20 cellular contexts compared by ENCODE assay signal in genomic region chr5:517535-518100, GRCh38. TPM values are rescaled to one million over a fixed set of nuclear protein-coding genes. Genes with fewer than 3 reads are reported as not detected.
A peak's percentile ranks its signal among the peaks of the same experiment; 100 is the strongest.
DNase-seq lines count a peak whose midpoint lies in the region; ATAC-seq, FAIRE-seq and TF ChIP-seq lines count a peak whose summit lies in the region.
"Had no signal": no experiment of that assay in that cellular context is flagged by ENCODE, and none has a peak within 500 bp of the region (broad histone marks: within the 10 kb centered on the region; RNA-seq: fewer than 3 reads in every experiment).

No MANE protein-coding gene starts in this region.

- H3K36me3 ChIP-seq in HepG2 (replicated peaks in 1 of 2; ENCODE audit: control insufficient read depth in 1 of 2, insufficient read depth in 2 of 2, low read length in 2 of 2): no peaks in the 10 kb centered on the region
- no peaks in the 10 kb centered on the region for H3K36me3 ChIP-seq in right lobe of liver
- H3K36me3 ChIP-seq in bronchial epithelial cell (ENCODE audit: control insufficient read depth, insufficient read depth, low read length): no peaks in the 10 kb centered on the region
- no peaks in the 10 kb centered on the region for H3K36me3 ChIP-seq in PC-3 (ENCODE audit: low read depth, low read length)
- H3K36me3 ChIP-seq: BE2C had no signal

- CTCF ChIA-PET in HepG2 (lab: Yijun Ruan, JAX; ENCODE audit: low intra/inter-chr PET ratio, low total read pairs) (no interaction called here), PC-3 (lab: Charles Lee) (no interaction called here)

- no peak for TF ChIP-seq RAD21 in HepG2 (CRISPR knock-in tag; IDR thresholded peaks at IDR 0.05)

- no peak for FAIRE-seq in HepG2 (lab: Jason Lieb, UNC)
- FAIRE-seq in bronchial epithelial cell (lab: Jason Lieb, UNC): peak; percentile 87
- FAIRE-seq: D721Med, G401.6, GM12891, GM19239, H54 had no signal

- H3K9ac ChIP-seq in HepG2 (ENCODE audit: insufficient read depth, low read depth, low read length): no peak overlapping the region
- H3K9ac ChIP-seq in PC-3 (ENCODE audit: low read length): no peak overlapping the region
- H3K9ac ChIP-seq: GM23248 had no signal

- POLR2A ChIA-PET in HepG2 (lab: Yijun Ruan, JAX) (no interaction called here), PC-3 (lab: Charles Lee; ENCODE audit: unreplicated experiment) (no interaction called here)

- H3K9me3 Mint-ChIP-seq in neural crest cell: peaks cover 9% of the 10 kb centered on the region
- H3K9me3 Mint-ChIP-seq: CD4-positive, CD25-positive, alpha-beta regulatory T cell; HFFc6 had no signal

- H3K4me3 ChIP-seq in HepG2 (replicated peaks in 1 of 3; ENCODE audit: insufficient read depth in 1 of 3, low read depth in 2 of 3, low read length in 3 of 3) (no peak overlapping the region), right lobe of liver (no peak overlapping the region), bronchial epithelial cell (ENCODE audit: low read depth, low read length) (no peak overlapping the region), PC-3 (ENCODE audit: low read length) (no peak overlapping the region)
- H3K4me3 ChIP-seq: GM23248 had no signal

- H3K9me3 ChIP-seq in HepG2 (ENCODE audit: low read length) (no peaks in the 10 kb centered on the region), right lobe of liver (no peaks in the 10 kb centered on the region), PC-3 (ENCODE audit: low read length) (no peaks in the 10 kb centered on the region)
- H3K9me3 ChIP-seq: BE2C, Caco-2 had no signal

- no peak overlapping the region for H3K4me3 Mint-ChIP-seq in neural crest cell
- H3K4me3 Mint-ChIP-seq: CD4-positive, CD25-positive, alpha-beta regulatory T cell; HFFc6 had no signal

- H3K27me3 ChIP-seq in HepG2 (ENCODE audit: control insufficient read depth in 1 of 2, insufficient read depth in 2 of 2, low read length in 2 of 2) (peaks cover 0 to 55% of the 10 kb centered on the region in 2 experiments; a peak in 3 of 5 replicates), right lobe of liver (no peaks in the 10 kb centered on the region), bronchial epithelial cell (ENCODE audit: control insufficient read depth, insufficient read depth, low read length) (peaks cover 12% of the 10 kb centered on the region), PC-3 (ENCODE audit: low read length) (peaks cover 21% of the 10 kb centered on the region)

- no peaks in the 10 kb centered on the region for H3K4me1 Mint-ChIP-seq in neural crest cell
- H3K4me1 Mint-ChIP-seq: CD4-positive, CD25-positive, alpha-beta regulatory T cell had no signal

- TF ChIP-seq EP300 in HepG2 (IDR thresholded peaks at IDR 0.05; ENCODE audit: low read depth in 2 of 2, low read length in 2 of 2): no peak
- TF ChIP-seq EP300 in HepG2 (CRISPR knock-in tag; IDR thresholded peaks at IDR 0.05; ENCODE audit: borderline replicate concordance): no peak

- H3K27ac ChIP-seq in HepG2 (ENCODE audit: extremely low read length, insufficient read depth, low read length) (no peak overlapping the region), right lobe of liver (no peak overlapping the region), PC-3 (ENCODE audit: low read length) (no peak overlapping the region)
- H3K27ac ChIP-seq: GM23248 had no signal

- no peak for TF ChIP-seq CTCF in HepG2 (CRISPR knock-in tag; IDR thresholded peaks at IDR 0.05)
- TF ChIP-seq CTCF in right lobe of liver (IDR thresholded peaks at IDR 0.05): no peak
- TF ChIP-seq CTCF in bronchial epithelial cell (IDR thresholded peaks at IDR 0.05; ENCODE audit: insufficient read depth, low read length, severe bottlenecking): no peak
- no peak for TF ChIP-seq CTCF in neural crest cell (conservative IDR thresholded peaks at IDR 0.05)
- no peak for TF ChIP-seq CTCF in PC-3 (conservative IDR thresholded peaks at IDR 0.05; ENCODE audit: low read depth, low read length)

- 35% methylated on average over 5 of the region's 5 CpGs for WGBS in HepG2 (ENCODE audit: low lambda C conversion rate)
- WGBS in right lobe of liver (ENCODE audit: insufficient coverage, low coverage, low lambda C conversion rate, missing lambda C conversion rate): 81% methylated on average over 5 of the region's 5 CpGs

- H4K20me1 ChIP-seq in HepG2 (ENCODE audit: insufficient read depth, low read length) (no peaks in the 10 kb centered on the region), PC-3 (ENCODE audit: low read length) (no peaks in the 10 kb centered on the region)

- no peaks in the 10 kb centered on the region for H3K9me2 ChIP-seq in PC-3 (replicated peaks; ENCODE audit: low read length)

- no peaks in the 10 kb centered on the region for H3F3A ChIP-seq in PC-3 (ENCODE audit: low read length, unreplicated experiment)

- BruUV-seq in HepG2 (replicated peaks; lab: Mats Ljungman, UMichigan): no TSS peak
- BruUV-seq in PC-3 (replicated peaks; lab: Mats Ljungman, UMichigan): no TSS peak

- peak overlapping the region; percentile 39 for H3K27ac Mint-ChIP-seq in neural crest cell (ENCODE audit: unreplicated experiment)
- H3K27ac Mint-ChIP-seq: CD4-positive, CD25-positive, alpha-beta regulatory T cell; HFFc6 had no signal

- H2AFZ ChIP-seq in HepG2 (ENCODE audit: low read length) (no peak overlapping the region), PC-3 (ENCODE audit: low read length) (no peak overlapping the region)
- H2AFZ ChIP-seq: GM23248 had no signal

- H3K4me1 ChIP-seq in HepG2 (ENCODE audit: insufficient read depth, low read length) (peaks cover 18% of the 10 kb centered on the region), right lobe of liver (no peaks in the 10 kb centered on the region), PC-3 (ENCODE audit: insufficient read depth, low read length) (no peaks in the 10 kb centered on the region)
- H3K4me1 ChIP-seq: BE2C had no signal

- intact Hi-C loops in HepG2 (cut with micrococcal nuclease; ENCODE audit: unreplicated experiment) (no loop called here), right lobe of liver (cut with DNase I) (no loop called here), PC-3 (cut with micrococcal nuclease) (no loop called here)

- no peaks in the 10 kb centered on the region for H3K36me3 Mint-ChIP-seq in neural crest cell (ENCODE audit: low read depth)
- H3K36me3 Mint-ChIP-seq: CD4-positive, CD25-positive, alpha-beta regulatory T cell had no signal

- TF ChIP-seq POLR2A in HepG2 (IDR thresholded peaks at IDR 0.05; ENCODE audit: insufficient read depth in 1 of 2, low read depth in 2 of 2, low read length in 2 of 2) (no peak), right lobe of liver (IDR thresholded peaks at IDR 0.05) (no peak)

- DNase-seq in HepG2 (ENCODE audit: low spot score): no peak
- no peak for DNase-seq in right lobe of liver
- DNase-seq in bronchial epithelial cell (ENCODE audit: low read depth): no peak
- no peak for DNase-seq in neural crest cell (ENCODE audit: low read depth, low spot score)
- DNase-seq in PC-3: no peak
- DNase-seq: BE2C; C1 segment of cervical spinal cord; Caco-2; CD4-positive, CD25-positive, alpha-beta regulatory T cell; GM23248; HCEC 1CT; HFFc6; KBM-7 had no signal

- in situ Hi-C loops in HepG2 (cut with HindIII; ENCODE audit: extremely low pct_ligation_motif_present, low pct_unique_long_range_greater_than_20kb): no loop called here

- peaks cover 58% of the 10 kb centered on the region for H3K27me3 Mint-ChIP-seq in neural crest cell (ENCODE audit: low read depth)

- H3K79me2 ChIP-seq in HepG2 (ENCODE audit: insufficient read depth, low read length) (no peaks in the 10 kb centered on the region), PC-3 (ENCODE audit: low read length) (no peaks in the 10 kb centered on the region)

- no peak for ATAC-seq in HepG2
- ATAC-seq in right lobe of liver: no peak
- no peak for ATAC-seq in HG03432 (IDR thresholded peaks at IDR 0.05; ENCODE audit: unreplicated experiment)
- ATAC-seq in GM21381 (IDR thresholded peaks at IDR 0.05; ENCODE audit: unreplicated experiment): no peak
- ATAC-seq in PC-3: no peak

- H3K4me2 ChIP-seq in HepG2 (ENCODE audit: low read depth, low read length): no peak overlapping the region
- no peak overlapping the region for H3K4me2 ChIP-seq in PC-3 (ENCODE audit: low read length)

RNA-seq across cellular contexts. Expression of gene SLC9A3, which starts 6.6 kb away (rescaled TPM):
- total RNA-seq in HepG2 (2016; rRNA removed; fragmentation: Illumina TruSeq; extraction: Trizol) (1.2 and 1.8 TPM in 2 replicates), right lobe of liver (1 to 10 TPM in 2 of 6 experiments, under 1 TPM in 4; 0.32 to 1.8 (median 0.46) TPM), bronchial epithelial cell (0.64 and 1.6 TPM in 2 replicates), neural crest cell (1.5 and 1.7 TPM in 2 replicates), PC-3 (2014; rRNA removed) (4.7 and 4.9 TPM in 2 replicates)
- 0.30 and 0.35 TPM in 2 replicates for total RNA-seq in HepG2 (2016; cell fraction: cytosol; rRNA removed; fragmentation: Illumina TruSeq; extraction: Trizol; ENCODE audit: low read depth)
- total RNA-seq in HepG2 (2016; cell fraction: insoluble cytoplasmic fraction; rRNA removed; fragmentation: Illumina TruSeq; extraction: Trizol): 1.3 and 1.6 TPM in 2 replicates
- 1.5 and 1.9 TPM in 2 replicates for total RNA-seq in HepG2 (2016; cell fraction: membrane; rRNA removed; fragmentation: Illumina TruSeq; extraction: Trizol)
- 1.1 and 1.2 TPM in 2 replicates for total RNA-seq in HepG2 (2016; cell fraction: nucleus; rRNA removed; fragmentation: Illumina TruSeq; extraction: Trizol)
- 1.5 and 1.9 TPM in 2 replicates for polyA plus RNA-seq in HepG2 (2011; rRNA removed)
- polyA plus RNA-seq in HepG2 (2011; cell fraction: cytosol; rRNA removed): 1.4 TPM in 2 replicates
- 2.2 and 2.4 TPM in 2 replicates for polyA plus RNA-seq in HepG2 (2011; cell fraction: nucleus; rRNA removed)
- 1.1 and 1.4 TPM in 2 replicates for polyA plus RNA-seq in HepG2 (2012)
- polyA plus RNA-seq in HepG2 (2016; cell fraction: cytosol; fragmentation: Illumina TruSeq; extraction: Trizol; ENCODE audit: low read depth): 0.37 and 0.43 TPM in 2 replicates
- polyA plus RNA-seq in HepG2 (2016; cell fraction: insoluble cytoplasmic fraction; fragmentation: Illumina TruSeq; extraction: Trizol; ENCODE audit: low read depth): 1.7 and 1.8 TPM in 2 replicates
- 1.4 and 1.6 TPM in 2 replicates for polyA plus RNA-seq in HepG2 (2016; cell fraction: membrane; fragmentation: Illumina TruSeq; extraction: Trizol; ENCODE audit: low read depth)
- 1.9 and 2.4 TPM in 2 replicates for polyA plus RNA-seq in HepG2 (2016; cell fraction: nucleus; fragmentation: Illumina TruSeq; extraction: Trizol; ENCODE audit: insufficient read depth, low read depth)
- polyA minus RNA-seq in HepG2 (2011; rRNA and poly(A)+ RNA removed; ENCODE audit: low replicate concordance): 0.76 and 1.0 TPM in 2 replicates
- polyA minus RNA-seq in HepG2 (2011; cell fraction: cytosol; rRNA and poly(A)+ RNA removed): 0.35 and 0.49 TPM in 2 replicates
- 0.99 and 1.0 TPM in 2 replicates for polyA minus RNA-seq in HepG2 (2011; cell fraction: nucleus; rRNA and poly(A)+ RNA removed)
